ENCODE assay signal across 1 cellular context in the genomic region with DNA sequence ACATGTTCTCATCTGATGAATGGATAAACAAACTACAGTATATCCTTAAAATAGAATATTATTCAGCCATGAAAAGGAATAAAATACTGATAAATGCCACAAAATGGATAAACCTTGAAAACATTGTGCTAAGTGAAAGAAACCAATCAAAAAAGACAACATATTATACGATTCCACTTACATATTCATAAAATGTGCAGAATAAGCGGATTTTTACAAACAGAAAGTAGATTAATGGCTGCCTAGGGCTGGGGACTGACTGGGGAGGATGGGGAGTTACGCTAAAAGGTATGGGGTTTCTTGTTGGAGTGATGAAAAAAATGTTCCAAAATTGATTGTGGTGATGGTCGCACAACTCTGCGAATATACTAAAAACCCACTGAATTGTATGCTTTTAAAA.
TF ChIP-seq lines count a peak whose summit lies in the region.

No MANE protein-coding gene starts in this region.

TF ChIP-seq in HepG2, 621 proteins besides CTCF, POLR2A, EP300 and RAD21:
- TF ChIP-seq MAFK (conservative IDR thresholded peaks at IDR 0.05 in 1 of 2, IDR thresholded peaks at IDR 0.05 in 1 of 2; ENCODE audit: low read length in 2 of 2) = peak; percentile 92 to 93
- TF ChIP-seq, protein P1, sequence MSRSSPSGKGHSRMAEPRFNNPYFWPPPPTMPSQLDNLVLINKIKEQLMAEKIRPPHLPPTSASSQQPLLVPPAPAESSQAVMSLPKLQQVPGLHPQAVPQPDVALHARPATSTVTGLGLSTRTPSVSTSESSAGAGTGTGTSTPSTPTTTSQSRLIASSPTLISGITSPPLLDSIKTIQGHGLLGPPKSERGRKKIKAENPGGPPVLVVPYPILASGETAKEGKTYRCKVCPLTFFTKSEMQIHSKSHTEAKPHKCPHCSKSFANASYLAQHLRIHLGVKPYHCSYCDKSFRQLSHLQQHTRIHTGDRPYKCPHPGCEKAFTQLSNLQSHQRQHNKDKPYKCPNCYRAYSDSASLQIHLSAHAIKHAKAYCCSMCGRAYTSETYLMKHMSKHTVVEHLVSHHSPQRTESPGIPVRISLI (CRISPR knock-in tag; IDR thresholded peaks at IDR 0.05; ENCODE audit: borderline replicate concordance) = no peak
- TF ChIP-seq, protein P2, sequence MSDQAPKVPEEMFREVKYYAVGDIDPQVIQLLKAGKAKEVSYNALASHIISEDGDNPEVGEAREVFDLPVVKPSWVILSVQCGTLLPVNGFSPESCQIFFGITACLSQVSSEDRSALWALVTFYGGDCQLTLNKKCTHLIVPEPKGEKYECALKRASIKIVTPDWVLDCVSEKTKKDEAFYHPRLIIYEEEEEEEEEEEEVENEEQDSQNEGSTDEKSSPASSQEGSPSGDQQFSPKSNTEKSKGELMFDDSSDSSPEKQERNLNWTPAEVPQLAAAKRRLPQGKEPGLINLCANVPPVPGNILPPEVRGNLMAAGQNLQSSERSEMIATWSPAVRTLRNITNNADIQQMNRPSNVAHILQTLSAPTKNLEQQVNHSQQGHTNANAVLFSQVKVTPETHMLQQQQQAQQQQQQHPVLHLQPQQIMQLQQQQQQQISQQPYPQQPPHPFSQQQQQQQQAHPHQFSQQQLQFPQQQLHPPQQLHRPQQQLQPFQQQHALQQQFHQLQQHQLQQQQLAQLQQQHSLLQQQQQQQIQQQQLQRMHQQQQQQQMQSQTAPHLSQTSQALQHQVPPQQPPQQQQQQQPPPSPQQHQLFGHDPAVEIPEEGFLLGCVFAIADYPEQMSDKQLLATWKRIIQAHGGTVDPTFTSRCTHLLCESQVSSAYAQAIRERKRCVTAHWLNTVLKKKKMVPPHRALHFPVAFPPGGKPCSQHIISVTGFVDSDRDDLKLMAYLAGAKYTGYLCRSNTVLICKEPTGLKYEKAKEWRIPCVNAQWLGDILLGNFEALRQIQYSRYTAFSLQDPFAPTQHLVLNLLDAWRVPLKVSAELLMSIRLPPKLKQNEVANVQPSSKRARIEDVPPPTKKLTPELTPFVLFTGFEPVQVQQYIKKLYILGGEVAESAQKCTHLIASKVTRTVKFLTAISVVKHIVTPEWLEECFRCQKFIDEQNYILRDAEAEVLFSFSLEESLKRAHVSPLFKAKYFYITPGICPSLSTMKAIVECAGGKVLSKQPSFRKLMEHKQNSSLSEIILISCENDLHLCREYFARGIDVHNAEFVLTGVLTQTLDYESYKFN (CRISPR knock-in tag; conservative IDR thresholded peaks at IDR 0.05) = no peak
- TF ChIP-seq MAFF (IDR thresholded peaks at IDR 0.05; ENCODE audit: low read depth, low read length) = peak; percentile 88
- no peak for TF ChIP-seq NR1H2 (CRISPR knock-in tag; IDR thresholded peaks at IDR 0.05; ENCODE audit: borderline replicate concordance, low read depth)
